8 cellular contexts compared by ENCODE assay signal in the genomic region with DNA sequence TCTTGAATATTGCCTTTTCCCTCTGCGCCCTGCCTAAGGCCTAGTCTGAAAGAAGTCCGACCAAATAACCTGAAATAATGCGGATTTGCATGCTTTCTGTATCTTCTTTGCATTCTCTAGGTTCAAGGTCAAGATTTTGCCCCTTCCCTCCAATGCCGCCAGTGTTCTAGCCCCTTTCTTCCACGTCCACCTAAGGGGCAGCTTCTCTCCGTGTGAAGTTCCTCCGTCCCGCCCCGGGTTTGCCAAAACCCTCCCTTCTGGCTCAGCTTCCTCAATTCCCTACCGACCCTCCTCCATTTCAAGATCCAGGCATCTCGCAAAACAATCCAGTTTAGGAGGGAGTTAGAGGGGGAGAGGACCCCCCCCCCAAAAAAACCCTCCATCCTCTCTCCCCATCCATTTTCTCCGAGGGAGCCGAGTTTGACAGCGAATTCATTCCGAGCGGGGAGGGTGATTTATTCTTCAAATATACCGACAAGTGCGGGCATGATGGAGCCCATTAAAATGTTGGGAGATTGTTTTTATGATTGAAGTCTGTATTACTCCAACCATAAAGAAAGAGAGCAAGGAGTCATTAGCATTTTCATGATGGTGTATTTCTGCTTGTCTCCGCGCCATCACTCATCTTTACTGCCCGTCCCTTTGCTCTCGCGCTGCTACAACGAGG. TPM values are rescaled to one million over a fixed set of nuclear protein-coding genes. Genes with fewer than 3 reads are reported as not detected.
DNase-seq lines count a peak whose midpoint lies in the region; ATAC-seq, FAIRE-seq and TF ChIP-seq lines count a peak whose summit lies in the region.

No MANE protein-coding gene starts in this region.

- H3K4me1 ChIP-seq in K562 (replicated peaks in 1 of 2; ENCODE audit: control insufficient read depth in 2 of 2, insufficient read depth in 2 of 2, low read length in 2 of 2) (peaks cover 0 to 11% of the 10 kb centered on the region in 2 experiments; a peak in 2 of 5 replicates), stomach (peaks cover 18 to 29% (median 28%) of the 10 kb centered on the region in 4 donors), mammary epithelial cell (ENCODE audit: insufficient read depth, low read length) (peaks cover 6% of the 10 kb centered on the region)

- ATAC-seq in K562 = no peak
- ATAC-seq in left colon = peak; percentile 11
- no peak for ATAC-seq in HG03354 (IDR thresholded peaks at IDR 0.05; ENCODE audit: poor library complexity, severe bottlenecking, unreplicated experiment)
- ATAC-seq in HG03521 (IDR thresholded peaks at IDR 0.05; ENCODE audit: unreplicated experiment) = no peak

- POLR2A ChIA-PET in K562 (lab: Yijun Ruan, JAX) = interaction anchor here (0.6 to 1.5 kb wide), 4 partner anchors 31 to 393 kb away, joined by 3 read pairs; no protein-coding TSS in a partner anchor

- H3K9me3 ChIP-seq in K562 (replicated peaks; ENCODE audit: control insufficient read depth, insufficient read depth, low read depth, low read length) (no peaks in the 10 kb centered on the region), stomach (no peaks in the 10 kb centered on the region), mammary epithelial cell (replicated peaks; ENCODE audit: insufficient read depth, low read length) (no peaks in the 10 kb centered on the region)

- DNase-seq in NCI-H510A treated with DMSO at 0.1 percent for 48 hours (lab: John Stamatoyannopoulos, UW) (peak; percentile 15), NCI-H510A (lab: John Stamatoyannopoulos, UW) (no peak), K562 (ENCODE audit: extremely low read depth in 1 of 4, low spot score in 3 of 4) (no peak), left colon (no peak), stomach (no peak), mammary epithelial cell (no peak)

- TF ChIP-seq POLR2A in K562 (conservative IDR thresholded peaks at IDR 0.05) (no peak), stomach (IDR thresholded peaks at IDR 0.05) (no peak)

- TF ChIP-seq EP300 in K562 (IDR thresholded peaks at IDR 0.05; ENCODE audit: low read length) = no peak
- TF ChIP-seq EP300 in stomach (IDR thresholded peaks at IDR 0.05) = no peak

- intact Hi-C loops in K562 (cut with micrococcal nuclease) (no loop called here), left colon (cut with DNase I, micrococcal nuclease) (no loop called here), stomach (cut with DNase I; ENCODE audit: low total_unique reads) (no loop called here), mammary epithelial cell (cut with micrococcal nuclease) (no loop called here)

- TF ChIP-seq CTCF in K562 (IDR thresholded peaks at IDR 0.05 in 2 of 3, conservative IDR thresholded peaks at IDR 0.05 in 1 of 3; ENCODE audit: insufficient read depth in 2 of 3, low read depth in 1 of 3, low read length in 3 of 3) (no peak), stomach (IDR thresholded peaks at IDR 0.05) (no peak), mammary epithelial cell (conservative IDR thresholded peaks at IDR 0.05 in 1 of 2, IDR thresholded peaks at IDR 0.05 in 1 of 2; ENCODE audit: extremely low read depth in 1 of 2, insufficient read depth in 1 of 2, low read depth in 1 of 2, low read length in 2 of 2) (no peak)

- H2AFZ ChIP-seq in K562 (ENCODE audit: low read depth, low read length) (no peak overlapping the region), mammary epithelial cell (ENCODE audit: low read depth, low read length) (no peak overlapping the region)

- BruUV-seq in K562 (replicated peaks; lab: Mats Ljungman, UMichigan) (no TSS peak), mammary epithelial cell (replicated peaks; lab: Mats Ljungman, UMichigan) (no TSS peak)

- dilution Hi-C loops in mammary epithelial cell (cut with HindIII; ENCODE audit: low sequenced_read_pairs) = no loop called here

- in situ Hi-C loops in K562 (cut with MboI) = loop anchor here (10.0 kb wide), 1 partner anchor 508 kb away; no protein-coding TSS in a partner anchor
- in situ Hi-C loops in mammary epithelial cell (cut with MboI; ENCODE audit: low sequenced_read_pairs in 2 of 2) = no loop called here

- H3K4me2 ChIP-seq in K562 (ENCODE audit: insufficient read depth, low read length) = peak overlapping the region; percentile 34; the same call in 1 of the 2 replicates
- no peak overlapping the region for H3K4me2 ChIP-seq in mammary epithelial cell (ENCODE audit: insufficient read depth, low read depth, low read length)

- FAIRE-seq in K562 (lab: Jason Lieb, UNC) = no peak

- H3K27ac ChIP-seq in K562 (ENCODE audit: extremely low read depth, low read depth, low read length) = no peak overlapping the region
- H3K27ac ChIP-seq in stomach = no peak overlapping the region
- H3K27ac ChIP-seq in mammary epithelial cell (ENCODE audit: insufficient read depth, low read depth, low read length) = no peak overlapping the region

- CTCF ChIA-PET in K562 (lab: Yijun Ruan, JAX; ENCODE audit: low intra/inter-chr PET ratio) (interaction anchor here (0.7 kb wide), 1 partner anchor 46 kb away, joined by 5 read pairs; no protein-coding TSS in a partner anchor), mammary epithelial cell (lab: Charles Lee; ENCODE audit: low non-redundant PET) (no interaction called here)

- H3K4me3 ChIP-seq in K562 (no peak overlapping the region), stomach (peak overlapping the region; percentile 18 to 38 (median 22)), mammary epithelial cell (replicated peaks in 1 of 3; ENCODE audit: insufficient read depth in 1 of 3, low read depth in 2 of 3, low read length in 3 of 3) (no peak overlapping the region)

- H3K9ac ChIP-seq in K562 (ENCODE audit: insufficient read depth in 1 of 2, low read depth in 2 of 2, low read length in 2 of 2) (no peak overlapping the region), mammary epithelial cell (ENCODE audit: insufficient read depth, low read length) (no peak overlapping the region)

- H3K27me3 ChIP-seq in K562 (ENCODE audit: control insufficient read depth in 2 of 2, insufficient read depth in 2 of 2, low read length in 2 of 2) = peaks cover 54 to 64% of the 10 kb centered on the region in 2 experiments
- H3K27me3 ChIP-seq in stomach = peaks cover 6 to 99% (median 67%) of the 10 kb centered on the region in 3 donors
- peaks cover 2% of the 10 kb centered on the region for H3K27me3 ChIP-seq in mammary epithelial cell (ENCODE audit: insufficient read depth, low read length)

- H4K20me1 ChIP-seq in K562 (replicated peaks; ENCODE audit: control insufficient read depth, insufficient read depth, low read length) = peaks cover 11% of the 10 kb centered on the region; the same call in 1 of the 2 replicates
- no peaks in the 10 kb centered on the region for H4K20me1 ChIP-seq in mammary epithelial cell (ENCODE audit: insufficient read depth, low read length)

- H3K79me2 ChIP-seq in K562 (ENCODE audit: control insufficient read depth, insufficient read depth, low read length) (no peaks in the 10 kb centered on the region), mammary epithelial cell (ENCODE audit: insufficient read depth, low read length) (no peaks in the 10 kb centered on the region)

- no peaks in the 10 kb centered on the region for H3K36me3 ChIP-seq in K562 (ENCODE audit: control insufficient read depth, insufficient read depth, low read length)
- H3K36me3 ChIP-seq in stomach = no peaks in the 10 kb centered on the region
- H3K36me3 ChIP-seq in mammary epithelial cell (ENCODE audit: insufficient read depth, low read length) = no peaks in the 10 kb centered on the region

- no peak for TF ChIP-seq RAD21 in K562 (CRISPR knock-in tag; conservative IDR thresholded peaks at IDR 0.05 in 1 of 2, IDR thresholded peaks at IDR 0.05 in 1 of 2)

- H3K9me1 ChIP-seq in K562 (ENCODE audit: control insufficient read depth, insufficient read depth, low read length) = no peaks in the 10 kb centered on the region

- 30% methylated on average over 24 of the region's 24 CpGs for WGBS in K562 (ENCODE audit: insufficient coverage, low coverage, missing lambda C conversion rate)
- WGBS in stomach, 5 donors = 15 to 27% (median 21%) methylated on average over 24 of the region's 24 CpGs
- WGBS in mammary epithelial cell (ENCODE audit: low coverage, missing lambda C conversion rate) = 85% methylated on average over 19 of the region's 24 CpGs

RNA-seq across cellular contexts. Expression of a gene that starts 20.9 kb away (rescaled TPM):
- total RNA-seq in K562 (2011; cell fraction: chromatin; rRNA removed; ENCODE audit: low replicate concordance) = 68.0 and 106 TPM in 2 replicates
- total RNA-seq in K562 (2011; cell fraction: nucleolus; rRNA removed) = 128 and 131 TPM in 2 replicates
- total RNA-seq in K562 (2011; cell fraction: nucleoplasm; rRNA removed) = 147 and 211 TPM in 2 replicates
- total RNA-seq in K562 (2014; rRNA removed) (314 and 449 TPM in 2 replicates), K562 (2014; rRNA removed; fragmentation: Illumina TruSeq; extraction: Trizol) (338 and 468 TPM in 2 replicates), K562 (2015; rRNA removed; fragmentation: Illumina TruSeq; extraction: Trizol) (543 and 551 TPM in 2 replicates), K562 (2021) (458 and 490 TPM in 2 replicates), left colon (100 to 1,000 TPM; 323 to 371 TPM), stomach (100 to 1,000 TPM in 3 of 5 donors, 10 to 100 TPM in 2; 75.0 to 255 (median 241) TPM), mammary epithelial cell (100 to 1,000 TPM in 1 of 2 donors, 10 to 100 TPM in 1; 47.2 to 140 TPM)
- polyA plus RNA-seq in K562 (2011; rRNA removed) (372 and 445 TPM in 2 replicates), K562 (2014; fragmentation: Illumina TruSeq; extraction: Trizol) (845 and 851 TPM in 2 replicates), K562 (2014; fragmentation: Nextera tagmentation; extraction: Ambion mirVana) (1,000 to 10,000 TPM; 1,200 to 1,208 TPM), K562 (2014; rRNA removed) (377 and 575 TPM in 2 replicates), stomach (100 to 1,000 TPM; 517 to 864 (median 543) TPM), mammary epithelial cell (253 TPM)
- polyA plus RNA-seq in K562 (2011; cell fraction: cytosol; rRNA removed) = 857 and 961 TPM in 2 replicates
- 343 and 358 TPM in 2 replicates for polyA plus RNA-seq in K562 (2011; cell fraction: nucleus; rRNA removed)
- polyA plus RNA-seq in K562 (2012) = 869 and 1,024 TPM in 2 replicates
- polyA minus RNA-seq in K562 (2011; rRNA and poly(A)+ RNA removed) = 585 and 751 TPM in 2 replicates
- 326 and 340 TPM in 2 replicates for polyA minus RNA-seq in K562 (2011; cell fraction: cytosol; rRNA and poly(A)+ RNA removed)
- polyA minus RNA-seq in K562 (2011; cell fraction: nucleus; rRNA and poly(A)+ RNA removed) = 72.2 and 129 TPM in 2 replicates
- 356 TPM for polyA minus RNA-seq in mammary epithelial cell

RNA-seq across cellular contexts. Expression of a gene that starts 30.5 kb away (rescaled TPM):
- 90.7 and 154 TPM in 2 replicates for total RNA-seq in K562 (2011; cell fraction: chromatin; rRNA removed; ENCODE audit: low replicate concordance)
- total RNA-seq in K562 (2011; cell fraction: nucleolus; rRNA removed) = 62.6 and 76.5 TPM in 2 replicates
- 74.6 and 85.6 TPM in 2 replicates for total RNA-seq in K562 (2011; cell fraction: nucleoplasm; rRNA removed)
- total RNA-seq in K562 (2014; rRNA removed) (7.2 and 10.2 TPM in 2 replicates), K562 (2014; rRNA removed; fragmentation: Illumina TruSeq; extraction: Trizol) (11.0 and 12.0 TPM in 2 replicates), K562 (2015; rRNA removed; fragmentation: Illumina TruSeq; extraction: Trizol) (5.5 and 6.2 TPM in 2 replicates), K562 (2021) (11.3 and 16.3 TPM in 2 replicates), left colon (10 to 100 TPM; 65.0 to 91.0 TPM), stomach (100 to 1,000 TPM; 135 to 441 (median 164) TPM), mammary epithelial cell (100 to 1,000 TPM in 1 of 2 donors, 10 to 100 TPM in 1; 61.1 to 127 TPM)
- polyA plus RNA-seq in K562 (2011; rRNA removed) (31.8 and 37.5 TPM in 2 replicates), K562 (2014; fragmentation: Illumina TruSeq; extraction: Trizol) (17.4 and 21.0 TPM in 2 replicates), K562 (2014; fragmentation: Nextera tagmentation; extraction: Ambion mirVana) (1 to 10 TPM; 1.9 to 3.4 TPM), K562 (2014; rRNA removed) (13.2 and 13.7 TPM in 2 replicates), stomach (100 to 1,000 TPM in 1 of 3 donors, 10 to 100 TPM in 2; 60.3 to 102 (median 73.2) TPM), mammary epithelial cell (48.3 TPM)
- polyA plus RNA-seq in K562 (2011; cell fraction: cytosol; rRNA removed) = 34.8 and 38.4 TPM in 2 replicates
- 200 and 212 TPM in 2 replicates for polyA plus RNA-seq in K562 (2011; cell fraction: nucleus; rRNA removed)
- 14.8 and 38.0 TPM in 2 replicates for polyA plus RNA-seq in K562 (2012)
- polyA minus RNA-seq in K562 (2011; rRNA and poly(A)+ RNA removed) = 17.3 and 22.1 TPM in 2 replicates
- polyA minus RNA-seq in K562 (2011; cell fraction: cytosol; rRNA and poly(A)+ RNA removed) = 6.3 and 8.0 TPM in 2 replicates
- polyA minus RNA-seq in K562 (2011; cell fraction: nucleus; rRNA and poly(A)+ RNA removed) = 28.4 and 36.7 TPM in 2 replicates
- polyA minus RNA-seq in mammary epithelial cell = 8.5 TPM

RNA-seq across cellular contexts. Expression of a gene that starts 55.0 kb away (rescaled TPM):
- total RNA-seq in K562 (2011; cell fraction: chromatin; rRNA removed; ENCODE audit: low replicate concordance) = not detected in 2 replicates
- total RNA-seq in K562 (2011; cell fraction: nucleolus; rRNA removed) = not detected in 2 replicates
- total RNA-seq in K562 (2011; cell fraction: nucleoplasm; rRNA removed) = not detected in 2 replicates
- total RNA-seq in K562 (2014; rRNA removed) (not detected in 2 replicates), K562 (2014; rRNA removed; fragmentation: Illumina TruSeq; extraction: Trizol) (not detected in 2 replicates), K562 (2015; rRNA removed; fragmentation: Illumina TruSeq; extraction: Trizol) (not detected in 2 replicates), K562 (2021) (not detected in 2 replicates), left colon (not detected), stomach (not detected), mammary epithelial cell (not detected)
- polyA plus RNA-seq in K562 (2011; rRNA removed) (not detected in 2 replicates), K562 (2014; fragmentation: Illumina TruSeq; extraction: Trizol) (not detected in 2 replicates), K562 (2014; fragmentation: Nextera tagmentation; extraction: Ambion mirVana) (not detected), K562 (2014; rRNA removed) (not detected in 2 replicates), stomach (not detected), mammary epithelial cell (not detected)
- not detected in 2 replicates for polyA plus RNA-seq in K562 (2011; cell fraction: cytosol; rRNA removed)
- not detected in 2 replicates for polyA plus RNA-seq in K562 (2011; cell fraction: nucleus; rRNA removed)
- not detected in 2 replicates for polyA plus RNA-seq in K562 (2012)
- polyA minus RNA-seq in K562 (2011; rRNA and poly(A)+ RNA removed) = not detected in 2 replicates
- polyA minus RNA-seq in K562 (2011; cell fraction: cytosol; rRNA and poly(A)+ RNA removed) = not detected in 2 replicates
- polyA minus RNA-seq in K562 (2011; cell fraction: nucleus; rRNA and poly(A)+ RNA removed) = not detected in 2 replicates
- polyA minus RNA-seq in mammary epithelial cell = not detected

Comparison
In these comparisons a context has a peak if more than half of its experiments do, and no peak if none do; other contexts are left out.
1. H3K4me3 ChIP-seq: peak in stomach (4 of 4); none in K562 (single experiment) and mammary epithelial cell (0 of 3).